ENCODE assay signal across 9 cellular contexts in genomic region chr20:49594143-49594928, GRCh38. TPM values are rescaled to one million over a fixed set of nuclear protein-coding genes. Genes with fewer than 3 reads are reported as not detected.
A peak's percentile ranks its signal among the peaks of the same experiment; 100 is the strongest.
DNase-seq lines count a peak whose midpoint lies in the region; ATAC-seq and TF ChIP-seq lines count a peak whose summit lies in the region.
"Had no signal": no experiment of that assay in that cellular context is flagged by ENCODE, and none has a peak within 500 bp of the region (broad histone marks: within the 10 kb centered on the region; RNA-seq: fewer than 3 reads in every experiment).

No MANE protein-coding gene starts in this region.

- peaks cover 41% of the 10 kb centered on the region for H3K36me3 Mint-ChIP-seq in activated T-cell treated with anti-CD3 and anti-CD28 coated beads, Interleukin-2, amount 50 U/mL, for 24 hours (ENCODE audit: low read depth)
- H3K36me3 Mint-ChIP-seq in nephron progenitor cell (ENCODE audit: low read depth): no peaks in the 10 kb centered on the region

- peak; percentile 58 to 84 (median 73) for ATAC-seq in heart right ventricle
- no peak for ATAC-seq in GM18909 (IDR thresholded peaks at IDR 0.05; ENCODE audit: poor library complexity, unreplicated experiment)
- no peak for ATAC-seq in HG03432 (IDR thresholded peaks at IDR 0.05; ENCODE audit: unreplicated experiment)

- H3K4me3 ChIP-seq in heart right ventricle: peak overlapping the region in 1 of 10 donors; percentile 22
- H3K4me3 ChIP-seq: SK-N-MC had no signal

- H3K9me3 ChIP-seq in heart right ventricle: peaks cover 0 to 4% (median 0%) of the 10 kb centered on the region in 11 donors

- H3K27me3 Mint-ChIP-seq in activated T-cell treated with anti-CD3 and anti-CD28 coated beads, Interleukin-2, amount 50 U/mL, for 24 hours: no peaks in the 10 kb centered on the region
- peaks cover 17% of the 10 kb centered on the region for H3K27me3 Mint-ChIP-seq in nephron progenitor cell (ENCODE audit: low read depth, poor library complexity)

- H3K4me3 Mint-ChIP-seq in activated T-cell treated with anti-CD3 and anti-CD28 coated beads, Interleukin-2, amount 50 U/mL, for 24 hours: peak overlapping the region; percentile 80
- H3K4me3 Mint-ChIP-seq in nephron progenitor cell: no peak overlapping the region

- H3K9me3 Mint-ChIP-seq in activated T-cell treated with anti-CD3 and anti-CD28 coated beads, Interleukin-2, amount 50 U/mL, for 24 hours: peaks cover 12% of the 10 kb centered on the region
- no peaks in the 10 kb centered on the region for H3K9me3 Mint-ChIP-seq in nephron progenitor cell

- TF ChIP-seq CTCF in heart right ventricle (IDR thresholded peaks at IDR 0.05): no peak
- TF ChIP-seq CTCF in nephron progenitor cell (IDR thresholded peaks at IDR 0.05): no peak

- peak overlapping the region; percentile 98 for H3K27ac Mint-ChIP-seq in activated T-cell treated with anti-CD3 and anti-CD28 coated beads, Interleukin-2, amount 50 U/mL, for 24 hours
- H3K27ac Mint-ChIP-seq in nephron progenitor cell: no peak overlapping the region

- H3K27ac ChIP-seq in heart right ventricle: peak overlapping the region; percentile 16 to 81 (median 71)
- H3K27ac ChIP-seq: SK-N-MC had no signal

- H3K4me1 ChIP-seq in heart right ventricle: peaks cover 5 to 61% (median 30%) of the 10 kb centered on the region in 9 donors

- no peaks in the 10 kb centered on the region for H3K36me3 ChIP-seq in heart right ventricle

- DNase-seq in NCI-H2029 treated with DMSO at 0.1 percent for 48 hours (lab: John Stamatoyannopoulos, UW): peak; percentile 19
- DNase-seq in NCI-H2029 (lab: John Stamatoyannopoulos, UW): no peak
- peak; percentile 73 for DNase-seq in activated T-cell treated with anti-CD3 and anti-CD28 coated beads, Interleukin-2, amount 50 U/mL, for 24 hours
- DNase-seq in heart right ventricle: peak; percentile 48 to 67
- peak; percentile 58 to 81 (median 64) for DNase-seq in stimulated activated CD4-positive, alpha-beta T cell treated with anti-CD3 and anti-CD28 coated beads, TNF-alpha, amount 100 ng/mL, for 48 hours (ENCODE audit: low read depth in 3 of 3)
- no peak for DNase-seq in nephron progenitor cell

- no peaks in the 10 kb centered on the region for H3K27me3 ChIP-seq in heart right ventricle

- WGBS in heart right ventricle, 2 donors: 53 to 63% methylated on average over 12 of the region's 12 CpGs

- intact Hi-C loops in heart right ventricle (cut with DNase I): loop anchor here in 3 of 10 donors (5.0 to 10.0 kb wide), 3 partner anchors 37 to 260 kb away; no protein-coding TSS in a partner anchor

- H3K4me1 Mint-ChIP-seq in activated T-cell treated with anti-CD3 and anti-CD28 coated beads, Interleukin-2, amount 50 U/mL, for 24 hours (ENCODE audit: low read depth): peaks cover 83% of the 10 kb centered on the region
- H3K4me1 Mint-ChIP-seq in nephron progenitor cell: peaks cover 27% of the 10 kb centered on the region

RNA-seq across cellular contexts. Expression of gene PTGIS, which starts 26.4 kb away (rescaled TPM):
- total RNA-seq in heart right ventricle: 10 to 100 TPM in 9 of 10 donors, 1 to 10 TPM in 1; 10.0 to 66.8 (median 23.3) TPM
- 1 to 10 TPM; 6.5 to 7.5 TPM for polyA plus RNA-seq in heart right ventricle

Comparison
In these comparisons a context has a peak if more than half of its experiments do, and no peak if none do; other contexts are left out.
1. DNase-seq: peak in NCI-H2029 treated with DMSO at 0.1 percent for 48 hours (single experiment), activated T-cell treated with anti-CD3 and anti-CD28 coated beads, Interleukin-2, amount 50 U/mL, for 24 hours (single experiment), heart right ventricle (2 of 2) and stimulated activated CD4-positive, alpha-beta T cell treated with anti-CD3 and anti-CD28 coated beads, TNF-alpha, amount 100 ng/mL, for 48 hours (3 of 3); none in NCI-H2029 (single experiment) and nephron progenitor cell (single experiment).
2. ATAC-seq: peak in heart right ventricle (8 of 8); none in GM18909 (single experiment) and HG03432 (single experiment).